ENCODE assay signal across 8 cellular contexts in genomic region chr17:14308965-14309879, GRCh38. TPM values are rescaled to one million over a fixed set of nuclear protein-coding genes. Genes with fewer than 3 reads are reported as not detected.
DNase-seq lines count a peak whose midpoint lies in the region; TF ChIP-seq lines count a peak whose summit lies in the region.

No MANE protein-coding gene starts in this region.

- intact Hi-C loops in lower leg skin (cut with DNase I; ENCODE audit: low total_unique reads), result no loop called here

- peaks cover 10% of the 10 kb centered on the region for H3K27me3 ChIP-seq in BE2C
- peaks cover 20% of the 10 kb centered on the region for H3K27me3 ChIP-seq in H7 (ENCODE audit: control insufficient read depth, insufficient read depth, low read length)

- no peak for TF ChIP-seq POLR2A in lower leg skin (IDR thresholded peaks at IDR 0.05)

- no peaks in the 10 kb centered on the region for H3K36me3 ChIP-seq in BE2C
- H3K36me3 ChIP-seq in H7 (replicated peaks; ENCODE audit: control insufficient read depth, insufficient read depth, low read length), result no peaks in the 10 kb centered on the region

- DNase-seq in BE2C (peak; percentile 80), H7 (peak; percentile 99), NCI-H2196 (lab: John Stamatoyannopoulos, UW; ENCODE audit: unreplicated experiment) (peak; percentile 83), lower leg skin (ENCODE audit: low spot score in 2 of 2) (peak; percentile 86 to 96), KG1 (lab: John Stamatoyannopoulos, UW) (no peak)
- peak; percentile 96 for DNase-seq in activated CD8-positive, alpha-beta memory T cell treated with anti-CD3 and anti-CD28 coated beads for 24 hours
- peak; percentile 90 for DNase-seq in effector CD4-positive, alpha-beta T cell
- peak; percentile 89 for DNase-seq in stimulated activated CD4-positive, alpha-beta T cell treated with anti-CD3 and anti-CD28 coated beads, Interleukin-2, amount 100 ng/mL, for 4 hours (ENCODE audit: low read depth)

- no peak for TF ChIP-seq CTCF in BE2C (IDR thresholded peaks at IDR 0.05; ENCODE audit: low read depth, low read length)
- TF ChIP-seq CTCF in lower leg skin (IDR thresholded peaks at IDR 0.05), result no peak

- peak overlapping the region; percentile 36; the same call in 1 of the 2 replicates for H3K4me3 ChIP-seq in BE2C (ENCODE audit: low read depth, low read length)
- peak overlapping the region; percentile 57 for H3K4me3 ChIP-seq in H7 (ENCODE audit: insufficient read depth, low read depth, low read length)
- peak overlapping the region; percentile 36 for H3K4me3 ChIP-seq in lower leg skin (ENCODE audit: low read depth, poor library complexity, severe bottlenecking)

- H3K4me1 ChIP-seq in BE2C, result no peaks in the 10 kb centered on the region

- WGBS in lower leg skin, 2 donors, result 9 to 17% methylated on average over 30 to 61 of the region's 71 CpGs

- H3K9me3 ChIP-seq in BE2C, result no peaks in the 10 kb centered on the region

RNA-seq across cellular contexts. Expression of gene HS3ST3B1, which starts 8.3 kb away (rescaled TPM):
- polyA plus RNA-seq in BE2C (2012; ENCODE audit: insufficient read depth, insufficient read length, low read depth), result 0.22 TPM
- total RNA-seq in H7 (2014; rRNA removed; shearing (Covaris generic)), result 3.8 and 4.9 TPM in 2 replicates
- 10 to 100 TPM in 3 of 4 donors, 1 to 10 TPM in 1; 4.3 to 30.1 (median 15.5) TPM for total RNA-seq in lower leg skin
